Comparison of ENCODE assay signal across 26 cellular contexts in genomic region chr12:117347588-117347987, GRCh38. TPM values are rescaled to one million over a fixed set of nuclear protein-coding genes. Genes with fewer than 3 reads are reported as not detected.
DNase-seq lines count a peak whose midpoint lies in the region; ATAC-seq and TF ChIP-seq lines count a peak whose summit lies in the region.
"Had no signal": no experiment of that assay in that cellular context is flagged by ENCODE, and none has a peak within 500 bp of the region (broad histone marks: within the 10 kb centered on the region; RNA-seq: fewer than 3 reads in every experiment).

No MANE protein-coding gene starts in this region.

- CTCF ChIA-PET in RWPE1 (lab: Yijun Ruan, JAX) = no interaction called here

- no peaks in the 10 kb centered on the region for H3K27me3 ChIP-seq in MM.1S (replicated peaks; ENCODE audit: insufficient read depth, low read length)
- no peaks in the 10 kb centered on the region for H3K27me3 ChIP-seq in Peyer's patch

- TF ChIP-seq POLR2A in Peyer's patch (IDR thresholded peaks at IDR 0.05) = no peak

- no peaks in the 10 kb centered on the region for H3K36me3 Mint-ChIP-seq in stimulated activated memory B cell treated with anti-CD40 and anti-IgM and Interleukin-4, amounts not matched to agents 10 μg/mL and 1 μg/mL and 100 μg/mL, for 72 hours
- H3K36me3 Mint-ChIP-seq: CD8-positive, alpha-beta T cell; T-cell had no signal

- no peaks in the 10 kb centered on the region for H3K4me1 Mint-ChIP-seq in stimulated activated memory B cell treated with anti-CD40 and anti-IgM and Interleukin-4, amounts not matched to agents 10 μg/mL and 1 μg/mL and 100 μg/mL, for 72 hours
- H3K4me1 Mint-ChIP-seq: B cell, T-cell had no signal

- H3K9me2 ChIP-seq in MM.1S (replicated peaks; ENCODE audit: insufficient read depth, low read length) = no peaks in the 10 kb centered on the region

- POLR2A ChIA-PET in RWPE1 (lab: Yijun Ruan, JAX; ENCODE audit: low non-redundant PET) = no interaction called here

- no peak overlapping the region for H3K9ac ChIP-seq in MM.1S (ENCODE audit: low read length)

- H3K36me3 ChIP-seq in MM.1S (replicated peaks; ENCODE audit: insufficient read depth, low read length) = no peaks in the 10 kb centered on the region
- no peaks in the 10 kb centered on the region for H3K36me3 ChIP-seq in Peyer's patch

- H4K20me1 ChIP-seq in MM.1S (ENCODE audit: insufficient read depth, low read length) = no peaks in the 10 kb centered on the region

- H3K4me3 ChIP-seq in MM.1S (ENCODE audit: low read length) (no peak overlapping the region), epithelial cell of esophagus (ENCODE audit: low read length) (no peak overlapping the region), Peyer's patch (no peak overlapping the region)
- H3K4me3 ChIP-seq: GM12878 had no signal

- peak overlapping the region; percentile 21; the same call in 1 of the 2 replicates for H3K4me2 ChIP-seq in MM.1S (ENCODE audit: low read depth, low read length)

- no peaks in the 10 kb centered on the region for H3F3A ChIP-seq in MM.1S (ENCODE audit: insufficient read depth, low read length)

- no peak overlapping the region for H3K27ac Mint-ChIP-seq in stimulated activated memory B cell treated with anti-CD40 and anti-IgM and Interleukin-4, amounts not matched to agents 10 μg/mL and 1 μg/mL and 100 μg/mL, for 72 hours
- H3K27ac Mint-ChIP-seq: B cell; CD8-positive, alpha-beta T cell; T-cell had no signal

- no peak for ATAC-seq in stimulated activated memory B cell treated with anti-CD40 and anti-IgM and Interleukin-4, amounts not matched to agents 10 μg/mL and 1 μg/mL and 100 μg/mL, for 72 hours
- no peak for ATAC-seq in HG02763 (IDR thresholded peaks at IDR 0.05; ENCODE audit: unreplicated experiment)
- ATAC-seq: CD8-positive, alpha-beta T cell; GM12878; T-cell had no signal

- H3K4me3 Mint-ChIP-seq in stimulated activated memory B cell treated with anti-CD40 and anti-IgM and Interleukin-4, amounts not matched to agents 10 μg/mL and 1 μg/mL and 100 μg/mL, for 72 hours = no peak overlapping the region
- H3K4me3 Mint-ChIP-seq: B cell; CD8-positive, alpha-beta T cell; T-cell had no signal

- DNase-seq in MM.1S (peak; percentile 15), RWPE1 (ENCODE audit: low spot score) (peak; percentile 53), epithelial cell of esophagus (ENCODE audit: low read depth) (peak; percentile 34), NCI-H2081 treated with DMSO at 0.1 percent for 48 hours (lab: John Stamatoyannopoulos, UW) (no peak), Peyer's patch (no peak)
- DNase-seq: Caco-2; CD8-positive, alpha-beta T cell; Karpas-422; MV-4-11; NCI-H1105; NCI-H1436 treated with DMSO at 0.1 percent for 48 hours; NCI-H187 treated with DMSO at 0.1 percent for 48 hours; NCI-H446; NCI-H526; NCI-H82; OCI-M1; Right ventricle myocardium superior; T-cell had no signal

- 0 out of 2 replicates have a peak overlapping the region, but pooled peaks have one; percentile 17 for H2AFZ ChIP-seq in MM.1S (ENCODE audit: low read length)

- H3K27ac ChIP-seq in MM.1S (ENCODE audit: low read length) (no peak overlapping the region), RWPE1 (peak overlapping the region; percentile 43), Peyer's patch (no peak overlapping the region)
- H3K27ac ChIP-seq: C4-2B had no signal

- no peaks in the 10 kb centered on the region for H3K9me3 ChIP-seq in MM.1S (replicated peaks; ENCODE audit: insufficient read depth, low read length)
- no peaks in the 10 kb centered on the region for H3K9me3 ChIP-seq in Peyer's patch
- H3K9me3 ChIP-seq: Caco-2 had no signal

- H3K79me2 ChIP-seq in MM.1S (ENCODE audit: low read length) = no peaks in the 10 kb centered on the region

- TF ChIP-seq CTCF in MM.1S (IDR thresholded peaks at IDR 0.05; ENCODE audit: low read length) (no peak), RWPE1 (conservative IDR thresholded peaks at IDR 0.05; ENCODE audit: low read depth) (no peak), epithelial cell of esophagus (IDR thresholded peaks at IDR 0.05; ENCODE audit: insufficient read depth, low read depth, low read length, missing control alignments) (no peak), Peyer's patch (IDR thresholded peaks at IDR 0.05) (no peak)

- H3K4me1 ChIP-seq in MM.1S (ENCODE audit: low read length) = no peaks in the 10 kb centered on the region
- no peaks in the 10 kb centered on the region for H3K4me1 ChIP-seq in Peyer's patch
- H3K4me1 ChIP-seq: Caco-2 had no signal

- peaks cover 3% of the 10 kb centered on the region for H3K9me3 Mint-ChIP-seq in stimulated activated memory B cell treated with anti-CD40 and anti-IgM and Interleukin-4, amounts not matched to agents 10 μg/mL and 1 μg/mL and 100 μg/mL, for 72 hours

- no peaks in the 10 kb centered on the region for H3K27me3 Mint-ChIP-seq in stimulated activated memory B cell treated with anti-CD40 and anti-IgM and Interleukin-4, amounts not matched to agents 10 μg/mL and 1 μg/mL and 100 μg/mL, for 72 hours

RNA-seq across cellular contexts. Expression of gene NOS1, which starts 13.8 kb away (rescaled TPM):
- under 1 TPM in 2 of 4 donors, not detected in 2; 0.40 to 0.57 TPM for total RNA-seq in Peyer's patch
- total RNA-seq: B cell; Caco-2; CD8-positive, alpha-beta T cell; GM12878; H4; HT-29; SK-MEL-5 had no signal

Comparison
In these comparisons a context has a peak if more than half of its experiments do, and no peak if none do; other contexts are left out.
1. DNase-seq: peak in MM.1S (single experiment), RWPE1 (single experiment) and epithelial cell of esophagus (single experiment); none in NCI-H2081 treated with DMSO at 0.1 percent for 48 hours (single experiment) and Peyer's patch (0 of 3).